ENCODE assay signal across 19 cellular contexts in the genomic region with DNA sequence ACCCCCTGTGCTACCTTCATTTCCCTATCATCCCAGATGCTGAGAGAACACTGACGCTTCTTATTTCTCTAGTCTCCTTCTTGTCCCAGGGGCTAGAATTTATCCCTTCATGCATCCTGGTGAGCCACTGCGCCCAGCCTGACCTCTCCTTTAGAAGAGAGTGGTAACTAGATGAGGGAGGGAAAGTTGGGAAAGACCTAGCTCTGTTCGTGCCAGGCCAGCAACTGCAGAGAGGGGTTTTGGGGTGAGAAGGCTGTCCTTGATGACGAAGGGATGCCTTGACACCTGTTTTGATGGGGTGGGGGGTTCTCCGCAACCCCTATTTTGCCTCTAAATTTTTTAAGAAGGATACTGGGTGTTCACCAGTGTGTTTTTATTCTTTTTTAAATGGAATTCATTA. TPM values are rescaled to one million over a fixed set of nuclear protein-coding genes. Genes with fewer than 3 reads are reported as not detected.
A peak's percentile ranks its signal among the peaks of the same experiment; 100 is the strongest.
DNase-seq lines count a peak whose midpoint lies in the region; ATAC-seq and TF ChIP-seq lines count a peak whose summit lies in the region.
"Had no signal": no experiment of that assay in that cellular context is flagged by ENCODE, and none has a peak within 500 bp of the region (broad histone marks: within the 10 kb centered on the region; RNA-seq: fewer than 3 reads in every experiment).

No MANE protein-coding gene starts in this region.

- DNase-seq in heart left ventricle (no peak), Right ventricle myocardium superior (no peak), esophagus muscularis mucosa (ENCODE audit: extremely low spot score) (no peak), sigmoid colon (no peak), tibial nerve (ENCODE audit: low spot score in 2 of 2) (no peak)
- no peak for DNase-seq in activated CD8-positive, alpha-beta memory T cell treated with anti-CD3 and anti-CD28 coated beads, Interleukin-2, amount 50 U/mL, for 48 hours
- no peak for DNase-seq in stimulated activated CD4-positive, alpha-beta T cell treated with anti-CD3 and anti-CD28 coated beads, Interleukin-1b, Interleukin-23, amount 100 ng/mL, for 48 hours
- DNase-seq: activated naive CD8-positive, alpha-beta T cell treated with anti-CD3 and anti-CD28 coated beads, Interleukin-2, amount 10 ng/mL, durations not matched to agents 7 days and 5 days; brain microvascular endothelial cell; head of caudate nucleus; immature natural killer cell; NCI-H1417; NCI-H2171; NCI-H69; stimulated activated CD4-positive, alpha-beta T cell treated with anti-CD3 and anti-CD28 coated beads, Interleukin-2, amount 100 ng/mL, for 48 hours; stimulated activated naive CD4-positive, alpha-beta T cell treated with Interleukin-2 at 50 U/mL for 16 hours had no signal

- no peak for TF ChIP-seq POLR2A in heart left ventricle (IDR thresholded peaks at IDR 0.05)
- TF ChIP-seq POLR2A in esophagus muscularis mucosa (IDR thresholded peaks at IDR 0.05; ENCODE audit: low read depth) = no peak
- TF ChIP-seq POLR2A in sigmoid colon (IDR thresholded peaks at IDR 0.05) = no peak
- no peak for TF ChIP-seq POLR2A in tibial nerve (IDR thresholded peaks at IDR 0.05)

- peaks cover 0 to 58% (median 14%) of the 10 kb centered on the region in 12 donors for H3K4me1 ChIP-seq in heart left ventricle
- H3K4me1 ChIP-seq in esophagus muscularis mucosa = peaks cover 18 to 44% (median 31%) of the 10 kb centered on the region in 4 donors
- peaks cover 0 to 15% (median 9%) of the 10 kb centered on the region in 4 donors for H3K4me1 ChIP-seq in sigmoid colon
- peaks cover 0 to 57% (median 33%) of the 10 kb centered on the region in 4 donors for H3K4me1 ChIP-seq in tibial nerve

- no peak for TF ChIP-seq CTCF in heart left ventricle (IDR thresholded peaks at IDR 0.05)
- TF ChIP-seq CTCF in esophagus muscularis mucosa (IDR thresholded peaks at IDR 0.05) = no peak
- TF ChIP-seq CTCF in sigmoid colon (IDR thresholded peaks at IDR 0.05) = no peak
- no peak for TF ChIP-seq CTCF in tibial nerve (IDR thresholded peaks at IDR 0.05)

- no peaks in the 10 kb centered on the region for H3K9me3 ChIP-seq in heart left ventricle
- H3K9me3 ChIP-seq in esophagus muscularis mucosa = no peaks in the 10 kb centered on the region
- no peaks in the 10 kb centered on the region for H3K9me3 ChIP-seq in sigmoid colon
- H3K9me3 ChIP-seq in tibial nerve = no peaks in the 10 kb centered on the region
- H3K9me3 ChIP-seq: BLaER1 had no signal

- ATAC-seq in heart left ventricle (no peak), Right ventricle myocardium superior (ENCODE audit: poor library complexity) (no peak), HG02798 (IDR thresholded peaks at IDR 0.05; ENCODE audit: poor library complexity, unreplicated experiment) (no peak)

- intact Hi-C loops in heart left ventricle (cut with DNase I) (loop anchor here in 3 of 10 donors (2.0 to 5.0 kb wide), 3 partner anchors 19 to 78 kb away; a partner anchor contains a TSS), Right ventricle myocardium superior (cut with DNase I) (loop anchor here (10.0 kb wide), 1 partner anchor 55 kb away; no protein-coding TSS in a partner anchor), esophagus muscularis mucosa (cut with DNase I) (no loop called here), sigmoid colon (cut with DNase I) (no loop called here)

- H3K36me3 ChIP-seq in heart left ventricle (no peaks in the 10 kb centered on the region), esophagus muscularis mucosa (no peaks in the 10 kb centered on the region), sigmoid colon (no peaks in the 10 kb centered on the region), tibial nerve (no peaks in the 10 kb centered on the region)
- H3K36me3 ChIP-seq: BLaER1, brain microvascular endothelial cell had no signal

- WGBS in heart left ventricle, 4 donors = 75 to 83% (median 78%) methylated on average over 5 of the region's 5 CpGs
- WGBS in esophagus muscularis mucosa = 78% methylated on average over 5 of the region's 5 CpGs
- WGBS in sigmoid colon, 2 donors = 86 to 87% methylated on average over 5 of the region's 5 CpGs
- WGBS in tibial nerve, 2 donors = 70 to 72% methylated on average over 5 of the region's 5 CpGs

- no peak overlapping the region for H3K4me3 ChIP-seq in heart left ventricle
- H3K4me3 ChIP-seq in esophagus muscularis mucosa = no peak overlapping the region
- no peak overlapping the region for H3K4me3 ChIP-seq in sigmoid colon
- H3K4me3 ChIP-seq in tibial nerve = no peak overlapping the region
- H3K4me3 ChIP-seq: BLaER1, coronary artery had no signal

- no peak for TF ChIP-seq EP300 in esophagus muscularis mucosa (IDR thresholded peaks at IDR 0.05)
- TF ChIP-seq EP300 in sigmoid colon (IDR thresholded peaks at IDR 0.05) = no peak
- no peak for TF ChIP-seq EP300 in tibial nerve (IDR thresholded peaks at IDR 0.05)

- H3K27me3 ChIP-seq in heart left ventricle (peaks cover 0 to 4% (median 0%) of the 10 kb centered on the region in 9 donors), esophagus muscularis mucosa (peaks cover 0 to 35% (median 0%) of the 10 kb centered on the region in 4 donors), sigmoid colon (peaks cover 0 to 6% (median 0%) of the 10 kb centered on the region in 3 donors), tibial nerve (no peaks in the 10 kb centered on the region)
- H3K27me3 ChIP-seq: BLaER1, brain microvascular endothelial cell had no signal

- H3K27ac ChIP-seq in heart left ventricle (peak overlapping the region in 11 of 12 donors; percentile 11 to 95 (median 88)), esophagus muscularis mucosa (replicated peaks in 1 of 4) (peak overlapping the region; percentile 79 to 87 (median 86)), sigmoid colon (peak overlapping the region in 3 of 4 donors; percentile 84 to 90 (median 86)), tibial nerve (peak overlapping the region in 3 of 4 donors; percentile 86 to 99 (median 98))
- H3K27ac ChIP-seq: BLaER1, brain microvascular endothelial cell had no signal

RNA-seq across cellular contexts. Expression of a gene that starts 6.9 kb away (rescaled TPM):
- total RNA-seq in heart left ventricle (10 to 100 TPM in 1 of 9 donors, 1 to 10 TPM in 7, under 1 TPM in 1; 0.48 to 16.1 (median 2.8) TPM), Right ventricle myocardium superior (3.4 TPM), esophagus muscularis mucosa (10 to 100 TPM in 2 of 4 donors, 1 to 10 TPM in 2; 5.5 to 17.4 (median 8.5) TPM), sigmoid colon (10 to 100 TPM in 1 of 4 donors, 1 to 10 TPM in 3; 6.0 to 18.0 (median 7.5) TPM), tibial nerve (10 to 100 TPM in 1 of 4 donors, 1 to 10 TPM in 3; 3.1 to 35.1 (median 5.6) TPM)
- polyA plus RNA-seq in heart left ventricle (1 to 10 TPM; 1.5 to 4.7 TPM), sigmoid colon (1 to 10 TPM; 1.2 to 6.0 (median 2.1) TPM)

RNA-seq across cellular contexts. Expression of a gene that starts 20.2 kb away (rescaled TPM):
- total RNA-seq in heart left ventricle (10 to 100 TPM; 13.9 to 41.7 (median 19.8) TPM), Right ventricle myocardium superior (17.2 TPM), esophagus muscularis mucosa (10 to 100 TPM; 23.7 to 33.7 (median 30.0) TPM), sigmoid colon (10 to 100 TPM; 19.0 to 31.3 (median 25.4) TPM), tibial nerve (10 to 100 TPM; 34.5 to 51.2 (median 40.9) TPM)
- polyA plus RNA-seq in heart left ventricle (10 to 100 TPM in 1 of 2 donors, 1 to 10 TPM in 1; 9.4 to 31.7 TPM), sigmoid colon (10 to 100 TPM; 13.2 to 27.2 (median 14.4) TPM)

RNA-seq across cellular contexts. Expression of a gene that starts 31.8 kb away (rescaled TPM):
- total RNA-seq in heart left ventricle (10 to 100 TPM in 8 of 9 donors, 1 to 10 TPM in 1; 9.6 to 42.3 (median 22.2) TPM), Right ventricle myocardium superior (11.6 TPM), esophagus muscularis mucosa (10 to 100 TPM in 2 of 4 donors, 1 to 10 TPM in 2; 8.3 to 15.7 (median 11.8) TPM), sigmoid colon (10 to 100 TPM in 2 of 4 donors, 1 to 10 TPM in 2; 9.1 to 18.1 (median 12.0) TPM), tibial nerve (10 to 100 TPM; 12.9 to 18.6 (median 14.5) TPM)
- polyA plus RNA-seq in heart left ventricle (10 to 100 TPM; 31.4 to 61.9 TPM), sigmoid colon (10 to 100 TPM; 18.0 to 64.6 (median 32.4) TPM)

RNA-seq across cellular contexts. Expression of a gene that starts 32.1 kb away (rescaled TPM):
- 10 to 100 TPM; 47.2 to 69.3 (median 54.0) TPM for total RNA-seq in heart left ventricle
- polyA plus RNA-seq in heart left ventricle = 100 to 1,000 TPM; 118 to 138 TPM
- 48.0 TPM for total RNA-seq in Right ventricle myocardium superior
- total RNA-seq in esophagus muscularis mucosa = 10 to 100 TPM; 57.7 to 78.0 (median 70.1) TPM
- 10 to 100 TPM; 49.0 to 81.9 (median 76.9) TPM for total RNA-seq in sigmoid colon
- 100 to 1,000 TPM in 2 of 3 donors, 10 to 100 TPM in 1; 93.1 to 106 (median 104) TPM for polyA plus RNA-seq in sigmoid colon
- total RNA-seq in tibial nerve = 10 to 100 TPM; 33.3 to 62.8 (median 52.8) TPM
